18 cellular contexts compared by ENCODE assay signal in the genomic region with DNA sequence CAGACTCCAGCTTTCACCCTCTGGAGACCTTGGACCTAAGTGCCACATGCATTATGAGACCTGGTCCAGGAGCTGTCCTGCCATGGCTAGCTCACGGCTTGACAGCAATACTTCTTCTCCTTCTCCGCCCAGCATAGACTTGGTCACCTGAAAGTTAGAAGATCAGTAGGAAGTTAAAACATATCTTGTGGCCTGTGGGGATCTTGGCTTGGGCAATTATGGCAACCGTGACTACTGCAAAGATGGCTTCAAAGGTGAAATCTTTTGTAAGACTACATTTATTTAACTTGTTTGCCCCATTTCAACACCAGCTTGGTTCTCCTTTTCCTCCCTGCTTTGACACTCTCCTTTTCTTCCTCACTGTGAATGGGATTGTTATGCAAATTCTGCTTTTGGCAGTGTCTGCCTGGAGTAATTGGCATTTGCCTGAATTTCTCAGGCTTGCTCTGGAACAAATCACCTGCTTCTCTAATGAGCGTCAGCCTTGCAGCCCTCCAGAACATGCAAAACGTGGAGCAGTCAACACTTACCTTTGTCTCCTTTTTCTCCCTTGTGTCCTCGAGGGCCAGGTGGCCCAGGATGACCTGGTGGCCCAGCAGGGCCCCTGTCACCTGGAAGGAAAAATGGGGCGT. TPM values are rescaled to one million over a fixed set of nuclear protein-coding genes. Genes with fewer than 3 reads are reported as not detected.
A peak's percentile ranks its signal among the peaks of the same experiment; 100 is the strongest.
DNase-seq lines count a peak whose midpoint lies in the region; ATAC-seq and TF ChIP-seq lines count a peak whose summit lies in the region.
"Had no signal": no experiment of that assay in that cellular context is flagged by ENCODE, and none has a peak within 500 bp of the region (broad histone marks: within the 10 kb centered on the region; RNA-seq: fewer than 3 reads in every experiment).

No MANE protein-coding gene starts in this region.

- H4K5ac ChIP-seq in mesendoderm (ENCODE audit: low read length) = no peak overlapping the region

- H3K79me2 ChIP-seq in mesendoderm (ENCODE audit: control insufficient read depth, insufficient read depth, low read length) = no peaks in the 10 kb centered on the region

- ATAC-seq in psoas muscle = no peak
- ATAC-seq: left cardiac atrium had no signal

- H2BK15ac ChIP-seq in mesendoderm (replicated peaks; ENCODE audit: low read depth) = no peak overlapping the region

- H3K9ac ChIP-seq in mesendoderm (ENCODE audit: low read length) = no peak overlapping the region

- H4K8ac ChIP-seq in mesendoderm (ENCODE audit: low read depth, low read length) = no peak overlapping the region

- no peak overlapping the region for H2AK5ac ChIP-seq in mesendoderm (ENCODE audit: low read length)

- DNase-seq in CD14-positive monocyte (ENCODE audit: low spot score) (no peak), HL-60 (ENCODE audit: low read depth in 1 of 2, low spot score in 1 of 2) (peak; percentile 64 to 88), mesendoderm (peak; percentile 30), NCI-H524 (lab: John Stamatoyannopoulos, UW) (no peak), GM10248 (ENCODE audit: extremely low spot score) (no peak), psoas muscle (no peak), cerebellar cortex (ENCODE audit: low spot score) (no peak)
- DNase-seq: activated CD4-positive, alpha-beta T cell treated with anti-CD3 and anti-CD28 coated beads for 1 hour; activated gamma-delta T cell; GDM1; left cardiac atrium; NCI-H2081 treated with DMSO at 0.1 percent for 48 hours; occipital lobe; sigmoid colon; stimulated activated CD4-positive, alpha-beta T cell treated with anti-CD3 and anti-CD28 coated beads, Interleukin-1b, Interleukin-23, amount 100 ng/mL, for 48 hours had no signal

- H3K27ac Mint-ChIP-seq in CD14-positive monocyte = peak overlapping the region in 4 of 7 donors; percentile 12 to 66 (median 23)

- H3K36me3 Mint-ChIP-seq in CD14-positive monocyte = peaks cover 33 to 48% of the 10 kb centered on the region in 2 donors

- WGBS in mesendoderm (ENCODE audit: extremely low coverage, insufficient coverage, low lambda C conversion rate) = no CpG with 5 or more reads among the region's 7 CpGs
- 74 to 84% (median 80%) methylated on average over 7 of the region's 7 CpGs for WGBS in psoas muscle, 3 donors

- no peaks in the 10 kb centered on the region for H3K79me1 ChIP-seq in mesendoderm (ENCODE audit: low read length)

- H3K23ac ChIP-seq in mesendoderm (ENCODE audit: low read length) = no peak overlapping the region

- H3K4me2 ChIP-seq in mesendoderm (ENCODE audit: low read length) = no peak overlapping the region

- H3K4me1 Mint-ChIP-seq in CD14-positive monocyte = peaks cover 14% of the 10 kb centered on the region

- no peaks in the 10 kb centered on the region for H3K9me3 ChIP-seq in psoas muscle
- H3K9me3 ChIP-seq: sigmoid colon had no signal

- H3K9me3 Mint-ChIP-seq in CD14-positive monocyte = no peaks in the 10 kb centered on the region

- no peak overlapping the region for H3K18ac ChIP-seq in mesendoderm (ENCODE audit: low read length)

- TF ChIP-seq CTCF in CD14-positive monocyte (IDR thresholded peaks at IDR 0.05) (no peak), HL-60 (IDR thresholded peaks at IDR 0.05; ENCODE audit: insufficient read depth, low read length) (no peak), GM10248 (IDR thresholded peaks at IDR 0.05; ENCODE audit: control extremely low read depth, extremely low read depth, low read depth, missing control alignments) (no peak), psoas muscle (IDR thresholded peaks at IDR 0.05) (no peak)

- intact Hi-C loops in CD14-positive monocyte (cut with micrococcal nuclease) (no loop called here), psoas muscle (cut with DNase I) (no loop called here)

- H3K4ac ChIP-seq in mesendoderm (ENCODE audit: low read depth, low read length) = no peak overlapping the region

- no peak overlapping the region for H2BK5ac ChIP-seq in mesendoderm (ENCODE audit: low read length)

- CTCF ChIA-PET in GM10248 (lab: Yijun Ruan, JAX) = interaction anchor here (0.7 to 1.3 kb wide), 2 partner anchors 8 to 15 kb away, joined by 3 read pairs; no protein-coding TSS in a partner anchor

- H3K36me3 ChIP-seq in mesendoderm (ENCODE audit: control insufficient read depth, insufficient read depth, low read length) (no peaks in the 10 kb centered on the region), psoas muscle (ENCODE audit: insufficient read depth in 1 of 2, low read depth in 1 of 2) (peaks cover 0 to 26% of the 10 kb centered on the region in 2 donors)

- peaks cover 0 to 3% (median under 1%) of the 10 kb centered on the region in 3 donors for H3K27me3 Mint-ChIP-seq in CD14-positive monocyte (ENCODE audit: low read depth in 3 of 3)

- H3K27ac ChIP-seq in HL-60 (replicated peaks) = peak overlapping the region; percentile 94
- peak overlapping the region; percentile 27 for H3K27ac ChIP-seq in angular gyrus (ENCODE audit: low read depth, low read length)
- no peak overlapping the region for H3K27ac ChIP-seq in mesendoderm (ENCODE audit: low read depth, low read length)
- no peak overlapping the region for H3K27ac ChIP-seq in psoas muscle
- H3K27ac ChIP-seq: sigmoid colon had no signal

- POLR2A ChIA-PET in GM10248 (lab: Yijun Ruan, JAX) = no interaction called here

- no peak overlapping the region for H3K56ac ChIP-seq in mesendoderm (ENCODE audit: low read length)

- H3K4me3 ChIP-seq in HL-60 (replicated peaks; ENCODE audit: insufficient read depth, low read length) (no peak overlapping the region; the same call in 1 of the 2 replicates), mesendoderm (ENCODE audit: low read length) (no peak overlapping the region), psoas muscle (no peak overlapping the region)
- H3K4me3 ChIP-seq: sigmoid colon had no signal

- no peak overlapping the region for H3K4me3 Mint-ChIP-seq in CD14-positive monocyte

- no peaks in the 10 kb centered on the region for H3K27me3 ChIP-seq in HL-60 (ENCODE audit: insufficient read depth, poor library complexity, severe bottlenecking)
- H3K27me3 ChIP-seq in mesendoderm (ENCODE audit: insufficient read depth, low read length, poor library complexity) = no peaks in the 10 kb centered on the region
- H3K27me3 ChIP-seq in psoas muscle (ENCODE audit: insufficient read depth in 3 of 3, low read length in 2 of 3) = no peaks in the 10 kb centered on the region
- H3K27me3 ChIP-seq: sigmoid colon had no signal

- H2BK120ac ChIP-seq in mesendoderm (ENCODE audit: low read depth, low read length) = no peak overlapping the region

- H3K4me1 ChIP-seq in mesendoderm (ENCODE audit: control insufficient read depth, low read depth, low read length) = peaks cover 5% of the 10 kb centered on the region
- no peaks in the 10 kb centered on the region for H3K4me1 ChIP-seq in psoas muscle
- H3K4me1 ChIP-seq: sigmoid colon had no signal

RNA-seq across cellular contexts. Expression of gene COL17A1, which starts 53.4 kb away (rescaled TPM):
- polyA plus RNA-seq in CD14-positive monocyte (not detected), psoas muscle (under 1 TPM; 0.01 to 0.18 (median 0.01) TPM)
- 3.7 TPM for polyA plus RNA-seq in mesendoderm (2013, experiment 1 of 2)
- 3.8 TPM for polyA plus RNA-seq in mesendoderm (2013, experiment 2 of 2)
- total RNA-seq in psoas muscle = under 1 TPM in 1 of 4 donors, not detected in 3; 0.10 TPM
- total RNA-seq: chondrocyte; occipital lobe; sigmoid colon; T-helper 2 cell treated with Interferon-gamma antibody and Interleukin-4, amounts not matched to agents 100 ng/mL and 5 ng/mL, for 36 hours had no signal

Comparison
In these comparisons a context has a peak if more than half of its experiments do, and no peak if none do; other contexts are left out.
1. DNase-seq: peak in HL-60 (2 of 2) and mesendoderm (single experiment); none in CD14-positive monocyte (single experiment), NCI-H524 (0 of 2), GM10248 (single experiment), psoas muscle (0 of 2) and cerebellar cortex (single experiment).
2. H3K27ac ChIP-seq: peak in HL-60 (single experiment) and angular gyrus (single experiment); none in mesendoderm (single experiment) and psoas muscle (single experiment).